ENCODE assay signal across 13 cellular contexts in genomic region chrX:13022926-13023325, GRCh38. TPM values are rescaled to one million over a fixed set of nuclear protein-coding genes. Genes with fewer than 3 reads are reported as not detected.
DNase-seq lines count a peak whose midpoint lies in the region; ATAC-seq, FAIRE-seq and TF ChIP-seq lines count a peak whose summit lies in the region.
"Had no signal": no experiment of that assay in that cellular context is flagged by ENCODE, and none has a peak within 500 bp of the region (broad histone marks: within the 10 kb centered on the region; RNA-seq: fewer than 3 reads in every experiment).

No MANE protein-coding gene starts in this region.

- H3K36me3 ChIP-seq in bronchial epithelial cell (ENCODE audit: control insufficient read depth, insufficient read depth, low read length) (no peaks in the 10 kb centered on the region), prostate gland (no peaks in the 10 kb centered on the region)
- H3K36me3 ChIP-seq: upper lobe of right lung had no signal

- no peak overlapping the region for H3K4me3 ChIP-seq in bronchial epithelial cell (ENCODE audit: low read depth, low read length)
- no peak overlapping the region for H3K4me3 ChIP-seq in prostate gland
- H3K4me3 ChIP-seq: upper lobe of right lung had no signal

- TF ChIP-seq POLR2A in GM12891 (IDR thresholded peaks at IDR 0.05; ENCODE audit: low read depth, low read length) (no peak), prostate gland (IDR thresholded peaks at IDR 0.05) (no peak)

- no peaks in the 10 kb centered on the region for H3K4me1 ChIP-seq in prostate gland (replicated peaks)
- H3K4me1 ChIP-seq: upper lobe of right lung had no signal

- TF ChIP-seq CTCF in bronchial epithelial cell (IDR thresholded peaks at IDR 0.05; ENCODE audit: insufficient read depth, low read length, severe bottlenecking) = no peak
- TF ChIP-seq CTCF in prostate gland (IDR thresholded peaks at IDR 0.05) = no peak

- whole genome bisulfite sequencing in prostate gland = 55% methylated on average over 2 of the region's 2 CpGs

- H3K27me3 ChIP-seq in bronchial epithelial cell (ENCODE audit: control insufficient read depth, insufficient read depth, low read length) = no peaks in the 10 kb centered on the region
- no peaks in the 10 kb centered on the region for H3K27me3 ChIP-seq in prostate gland (replicated peaks; ENCODE audit: insufficient read depth)
- H3K27me3 ChIP-seq: upper lobe of right lung had no signal

- no peak overlapping the region for H3K27ac ChIP-seq in prostate gland
- H3K27ac ChIP-seq: upper lobe of right lung had no signal

- FAIRE-seq in GM12891 (lab: Jason Lieb, UNC) (peak; percentile 13), bronchial epithelial cell (lab: Jason Lieb, UNC) (peak; percentile 81)

- intact Hi-C loops in prostate gland (cut with DNase I) = no loop called here

- ATAC-seq in GM19463 (IDR thresholded peaks at IDR 0.05; ENCODE audit: unreplicated experiment) (peak; percentile 89), HG03159 (IDR thresholded peaks at IDR 0.05; ENCODE audit: unreplicated experiment) (peak; percentile 73)
- ATAC-seq: upper lobe of right lung had no signal

- no peaks in the 10 kb centered on the region for H3K9me3 ChIP-seq in prostate gland
- H3K9me3 ChIP-seq: upper lobe of right lung had no signal

- peak; percentile 16 for DNase-seq in GM12891 (ENCODE audit: insufficient read length, low spot score)
- no peak for DNase-seq in bronchial epithelial cell (ENCODE audit: low read depth)
- DNase-seq in pons (ENCODE audit: low spot score) = no peak
- no peak for DNase-seq in kidney glomerular epithelial cell (lab: John Stamatoyannopoulos, UW)
- DNase-seq in AG20443 (ENCODE audit: low spot score) = no peak
- DNase-seq in prostate gland (ENCODE audit: low spot score) = no peak
- DNase-seq: activated CD4-positive, alpha-beta T cell treated with anti-CD3 and anti-CD28 coated beads, Interleukin-2, amount 10 ng/mL, durations not matched to agents 7 days and 5 days; DMS 273 treated with DMSO at 0.1 percent for 48 hours; upper lobe of right lung had no signal

TF ChIP-seq in GM12891, 5 proteins besides CTCF, POLR2A, EP300 and RAD21:
- TF ChIP-seq PAX5 (IDR thresholded peaks at IDR 0.05; ENCODE audit: insufficient read depth, low read length, severe bottlenecking) (no peak), SPI1 (IDR thresholded peaks at IDR 0.05; ENCODE audit: low read depth, low read length) (peak; percentile 71)
TF ChIP-seq in GM12891: peak in this region for 1.

RNA-seq across cellular contexts. Expression of gene FAM9C, which starts 21.5 kb away (rescaled TPM):
- polyA plus RNA-seq in GM12891 (2012; ENCODE audit: low read depth, missing spikeins) = not detected
- total RNA-seq in bronchial epithelial cell = not detected in 2 replicates
- total RNA-seq in prostate gland = 1 to 10 TPM in 1 of 2 donors, not detected in 1; 6.5 TPM
- total RNA-seq: activated CD4-positive, alpha-beta T cell treated with anti-CD3 and anti-CD28 coated beads, Interleukin-2, amount 10 ng/mL, durations not matched to agents 7 days and 5 days; omental fat pad; upper lobe of right lung had no signal
- polyA plus RNA-seq: esophagus had no signal

RNA-seq across cellular contexts. Expression of gene TMSB4X, which starts 48.0 kb away (rescaled TPM):
- polyA plus RNA-seq in GM12891 (2012; ENCODE audit: low read depth, missing spikeins) = 22,419 TPM
- 3,174 and 3,370 TPM in 2 replicates for total RNA-seq in bronchial epithelial cell
- 1,000 to 10,000 TPM; 1,116 to 1,330 TPM for total RNA-seq in prostate gland
